Comparison of ENCODE assay signal across 9 cellular contexts in genomic region chr13:32472194-32472621, GRCh38. TPM values are rescaled to one million over a fixed set of nuclear protein-coding genes. Genes with fewer than 3 reads are reported as not detected.
DNase-seq lines count a peak whose midpoint lies in the region; ATAC-seq, FAIRE-seq and TF ChIP-seq lines count a peak whose summit lies in the region.
"Had no signal": no experiment of that assay in that cellular context is flagged by ENCODE, and none has a peak within 500 bp of the region (broad histone marks: within the 10 kb centered on the region; RNA-seq: fewer than 3 reads in every experiment).

No MANE protein-coding gene starts in this region.

- TF ChIP-seq POLR2A in GM12891 (IDR thresholded peaks at IDR 0.05; ENCODE audit: low read depth, low read length) = no peak

- no peak overlapping the region for H2BK120ac ChIP-seq in mesendoderm (ENCODE audit: low read depth, low read length)

- H3K4me3 ChIP-seq in left ventricle myocardium inferior (no peak overlapping the region), mesendoderm (ENCODE audit: low read length) (no peak overlapping the region)

- no peaks in the 10 kb centered on the region for H3K27me3 ChIP-seq in left ventricle myocardium inferior (ENCODE audit: low read depth)
- no peaks in the 10 kb centered on the region for H3K27me3 ChIP-seq in mesendoderm (ENCODE audit: insufficient read depth, low read length, poor library complexity)

- intact Hi-C loops in left ventricle myocardium inferior (cut with micrococcal nuclease) = no loop called here

- H2BK5ac ChIP-seq in mesendoderm (ENCODE audit: low read length) = no peak overlapping the region

- no peak overlapping the region for H3K4me2 ChIP-seq in mesendoderm (ENCODE audit: low read length)

- no peak overlapping the region for H3K18ac ChIP-seq in mesendoderm (ENCODE audit: low read length)

- no peak for TF ChIP-seq CTCF in left ventricle myocardium inferior (IDR thresholded peaks at IDR 0.05; ENCODE audit: borderline replicate concordance)

- H3K36me3 ChIP-seq in left ventricle myocardium inferior (no peaks in the 10 kb centered on the region), mesendoderm (ENCODE audit: control insufficient read depth, insufficient read depth, low read length) (no peaks in the 10 kb centered on the region)

- no peak overlapping the region for H2BK15ac ChIP-seq in mesendoderm (replicated peaks; ENCODE audit: low read depth)

- no peak overlapping the region for H4K5ac ChIP-seq in mesendoderm (ENCODE audit: low read length)

- DNase-seq in GM12891 (ENCODE audit: insufficient read length, low spot score) (no peak), left ventricle myocardium inferior (no peak), inferior parietal cortex (ENCODE audit: extremely low spot score) (no peak), NCI-H345 treated with DMSO at 0.1 percent for 48 hours (lab: John Stamatoyannopoulos, UW; ENCODE audit: unreplicated experiment) (no peak), mesendoderm (no peak)
- DNase-seq in activated CD4-positive, alpha-beta T cell treated with anti-CD3 and anti-CD28 coated beads, Interleukin-2, amount 50 U/mL, for 1 hour = no peak
- DNase-seq: DND-41 had no signal

- H3K27ac ChIP-seq in left ventricle myocardium inferior (replicated peaks) (peak overlapping the region; percentile 56), mesendoderm (ENCODE audit: low read depth, low read length) (no peak overlapping the region)

- no peak overlapping the region for H3K56ac ChIP-seq in mesendoderm (ENCODE audit: low read length)

- H3K79me1 ChIP-seq in mesendoderm (ENCODE audit: low read length) = no peaks in the 10 kb centered on the region

- H4K8ac ChIP-seq in mesendoderm (ENCODE audit: low read depth, low read length) = no peak overlapping the region

- FAIRE-seq in GM12891 (lab: Jason Lieb, UNC) = no peak

- WGBS in mesendoderm (ENCODE audit: extremely low coverage, insufficient coverage, low lambda C conversion rate) = no CpG with 5 or more reads among the region's 3 CpGs

- no peak overlapping the region for H3K4ac ChIP-seq in mesendoderm (ENCODE audit: low read depth, low read length)

- no peak overlapping the region for H3K9ac ChIP-seq in mesendoderm (ENCODE audit: low read length)

- no peaks in the 10 kb centered on the region for H3K9me3 ChIP-seq in left ventricle myocardium inferior (replicated peaks)

- ATAC-seq in GM19468 (IDR thresholded peaks at IDR 0.05; ENCODE audit: extremely low read depth, unreplicated experiment) (peak; percentile 58), HG03442 (IDR thresholded peaks at IDR 0.05; ENCODE audit: unreplicated experiment) (peak; percentile 81)

- H2AK5ac ChIP-seq in mesendoderm (ENCODE audit: low read length) = no peak overlapping the region

- no peaks in the 10 kb centered on the region for H3K79me2 ChIP-seq in mesendoderm (ENCODE audit: control insufficient read depth, insufficient read depth, low read length)

- H3K4me1 ChIP-seq in left ventricle myocardium inferior (peaks cover 53% of the 10 kb centered on the region), mesendoderm (ENCODE audit: control insufficient read depth, low read depth, low read length) (no peaks in the 10 kb centered on the region)

- H3K23ac ChIP-seq in mesendoderm (ENCODE audit: low read length) = no peak overlapping the region

TF ChIP-seq in GM12891, 5 proteins besides CTCF, POLR2A, EP300 and RAD21:
- TF ChIP-seq PAX5 (IDR thresholded peaks at IDR 0.05; ENCODE audit: insufficient read depth, low read length, severe bottlenecking) (no peak), TAF1 (IDR thresholded peaks at IDR 0.05; ENCODE audit: low read depth, low read length) (no peak), SPI1 (IDR thresholded peaks at IDR 0.05; ENCODE audit: low read depth, low read length) (peak; percentile 61), POU2F2 (IDR thresholded peaks at IDR 0.05; ENCODE audit: low read depth, low read length) (no peak), POLR2AphosphoS5 (IDR thresholded peaks at IDR 0.05; ENCODE audit: low read depth, low read length) (no peak)

RNA-seq across cellular contexts. Expression of gene N4BP2L1, which starts 44.3 kb away (rescaled TPM):
- 17.9 TPM for polyA plus RNA-seq in GM12891 (2012; ENCODE audit: low read depth, missing spikeins)
- total RNA-seq in left ventricle myocardium inferior = 4.6 TPM
- 1.4 TPM for polyA plus RNA-seq in mesendoderm (2013, experiment 1 of 2)
- 1.7 TPM for polyA plus RNA-seq in mesendoderm (2013, experiment 2 of 2)
